In genomic region chr12:46369095-46369473, GRCh38 we compare ENCODE assay signal across 9 cellular contexts. TPM values are rescaled to one million over a fixed set of nuclear protein-coding genes. Genes with fewer than 3 reads are reported as not detected.
DNase-seq lines count a peak whose midpoint lies in the region; ATAC-seq and TF ChIP-seq lines count a peak whose summit lies in the region.
"Had no signal": no experiment of that assay in that cellular context is flagged by ENCODE, and none has a peak within 500 bp of the region (broad histone marks: within the 10 kb centered on the region; RNA-seq: fewer than 3 reads in every experiment).

No MANE protein-coding gene starts in this region.

- DNase-seq in CD4-positive, alpha-beta T cell, result no peak
- no peak for DNase-seq in RWPE2 (ENCODE audit: low spot score)
- DNase-seq in epithelial cell of proximal tubule (ENCODE audit: low read depth), result no peak
- no peak for DNase-seq in KBM-7
- DNase-seq in caudate nucleus (lab: John Stamatoyannopoulos, UW), result no peak
- no peak for DNase-seq in GDM1 (lab: John Stamatoyannopoulos, UW)
- no peak for DNase-seq in UCSD-AML1 (lab: John Stamatoyannopoulos, UW; ENCODE audit: unreplicated experiment)
- DNase-seq: stimulated activated naive CD4-positive, alpha-beta T cell treated with Interleukin-2 at 50 U/mL for 16 hours had no signal

- no peaks in the 10 kb centered on the region for H3K27me3 ChIP-seq in CD4-positive, alpha-beta T cell (ENCODE audit: control insufficient read depth, insufficient read depth, low read length)
- H3K27me3 ChIP-seq in RWPE2 (ENCODE audit: insufficient read depth, poor library complexity, severe bottlenecking) (no peaks in the 10 kb centered on the region), parathyroid adenoma (ENCODE audit: control insufficient read depth, insufficient read depth, low read length) (no peaks in the 10 kb centered on the region)

- no peak overlapping the region for H2AFZ ChIP-seq in parathyroid adenoma

- intact Hi-C loops in CD4-positive, alpha-beta T cell (cut with DNase I, micrococcal nuclease), result loop anchor here in 1 of 2 experiments (5.0 to 10.0 kb wide), 2 partner anchors 102 to 384 kb away; partner anchors contain the start of gene SLC38A1

- peak overlapping the region; percentile 68 for H3K4me2 ChIP-seq in parathyroid adenoma (ENCODE audit: low read length)

- no peaks in the 10 kb centered on the region for H3K9me3 ChIP-seq in CD4-positive, alpha-beta T cell (ENCODE audit: control insufficient read depth, low read length)
- H3K9me3 ChIP-seq in RWPE2 (ENCODE audit: severe bottlenecking) (no peaks in the 10 kb centered on the region), parathyroid adenoma (ENCODE audit: control insufficient read depth, low read length) (no peaks in the 10 kb centered on the region)

- TF ChIP-seq CTCF in CD4-positive, alpha-beta T cell (IDR thresholded peaks at IDR 0.05), result no peak
- TF ChIP-seq CTCF in RWPE2 (IDR thresholded peaks at IDR 0.05; ENCODE audit: poor library complexity, severe bottlenecking), result no peak
- TF ChIP-seq CTCF in epithelial cell of proximal tubule (conservative IDR thresholded peaks at IDR 0.05; ENCODE audit: low read depth, low read length), result no peak
- no peak for TF ChIP-seq CTCF in parathyroid adenoma (IDR thresholded peaks at IDR 0.05)

- peaks cover 7% of the 10 kb centered on the region for H3K27me3 Mint-ChIP-seq in CD4-positive, alpha-beta T cell

- H3K36me3 Mint-ChIP-seq in CD4-positive, alpha-beta T cell (ENCODE audit: low read depth), result peaks cover 88% of the 10 kb centered on the region

- H3K9ac ChIP-seq in parathyroid adenoma, result no peak overlapping the region

- H3K27ac Mint-ChIP-seq in CD4-positive, alpha-beta T cell, result peak overlapping the region; percentile 99

- peaks cover 78% of the 10 kb centered on the region for H3K4me1 Mint-ChIP-seq in CD4-positive, alpha-beta T cell (ENCODE audit: low read depth)

- H3K4me3 ChIP-seq in RWPE2 (ENCODE audit: severe bottlenecking) (peak overlapping the region; percentile 77), epithelial cell of proximal tubule (ENCODE audit: low read depth, low read length) (peak overlapping the region; percentile 90), parathyroid adenoma (ENCODE audit: low read depth, low read length) (peak overlapping the region; percentile 3)

- peaks cover 17% of the 10 kb centered on the region for H3K79me2 ChIP-seq in parathyroid adenoma

- in situ Hi-C loops in KBM-7 (cut with MboI; ENCODE audit: low pct_unique_long_range_greater_than_20kb, low sequenced_read_pairs), result loop anchor here (25.0 kb wide), 1 partner anchor 293 kb away; no protein-coding TSS in a partner anchor

- ATAC-seq in CD4-positive, alpha-beta T cell (ENCODE audit: poor library complexity), result no peak
- ATAC-seq in RWPE2 (ENCODE audit: low read depth), result no peak

- POLR2A ChIA-PET in CD4-positive, alpha-beta T cell (lab: Charles Lee), result interaction anchor here (0.7 to 4.0 kb wide), 5 partner anchors 12 to 292 kb away, joined by 3 to 19 read pairs (median 9); partner anchors contain the start of gene SLC38A1

- CTCF ChIA-PET in CD4-positive, alpha-beta T cell (lab: Charles Lee), result interaction anchor here (1.2 kb wide), 1 partner anchor 244 kb away, joined by 3 read pairs; no protein-coding TSS in a partner anchor

- peak overlapping the region; percentile 98 for H3K4me3 Mint-ChIP-seq in CD4-positive, alpha-beta T cell

- no peaks in the 10 kb centered on the region for H3K9me3 Mint-ChIP-seq in CD4-positive, alpha-beta T cell

- H3K36me3 ChIP-seq in RWPE2 (ENCODE audit: low read depth) (peaks cover 84% of the 10 kb centered on the region), parathyroid adenoma (ENCODE audit: control insufficient read depth, insufficient read depth, low read length) (no peaks in the 10 kb centered on the region)

- H3K27ac ChIP-seq in CD4-positive, alpha-beta T cell (ENCODE audit: low read depth, low read length), result peak overlapping the region; percentile 14
- H3K27ac ChIP-seq in RWPE2 (ENCODE audit: poor library complexity, severe bottlenecking), result peak overlapping the region; percentile 96
- H3K27ac ChIP-seq in parathyroid adenoma, result peak overlapping the region; percentile 4
- no peak overlapping the region for H3K27ac ChIP-seq in caudate nucleus (ENCODE audit: low read depth, low read length)

- H3K4me1 ChIP-seq in RWPE2 (ENCODE audit: insufficient read depth, poor library complexity, severe bottlenecking) (peaks cover 56% of the 10 kb centered on the region), parathyroid adenoma (peaks cover 36% of the 10 kb centered on the region)

RNA-seq across cellular contexts. Expression of gene SLC38A2, which starts 3.5 kb away (rescaled TPM):
- 100 to 1,000 TPM; 213 to 222 TPM for total RNA-seq in CD4-positive, alpha-beta T cell
- total RNA-seq in epithelial cell of proximal tubule, result 149 and 163 TPM in 2 replicates

Comparison
In these comparisons a context has a peak if more than half of its experiments do, and no peak if none do; other contexts are left out.
1. H3K4me3 ChIP-seq: peak in every context shown above with its lines; median percentile 90 in epithelial cell of proximal tubule; 77 in RWPE2; 3 in parathyroid adenoma.